21 cellular contexts compared by ENCODE assay signal in genomic region chr4:119506761-119507160, GRCh38.
DNase-seq lines count a peak whose midpoint lies in the region; ATAC-seq and TF ChIP-seq lines count a peak whose summit lies in the region.
"Had no signal": no experiment of that assay in that cellular context is flagged by ENCODE, and none has a peak within 500 bp of the region (broad histone marks: within the 10 kb centered on the region; RNA-seq: fewer than 3 reads in every experiment).

No MANE protein-coding gene starts in this region.

- no peak overlapping the region for H3K4me3 ChIP-seq in brain microvascular endothelial cell (ENCODE audit: low read depth, low read length)
- H3K4me3 ChIP-seq in tibial artery: no peak overlapping the region
- H3K4me3 ChIP-seq in spleen: no peak overlapping the region
- H3K4me3 ChIP-seq: GM23338, K562, Peyer's patch had no signal

- H3K4me1 ChIP-seq in tibial artery (peaks cover 0 to 53% (median 8%) of the 10 kb centered on the region in 4 donors), spleen (no peaks in the 10 kb centered on the region)
- H3K4me1 ChIP-seq: Peyer's patch had no signal

- in situ Hi-C loops in brain microvascular endothelial cell (cut with HindIII; ENCODE audit: low pct_ligation_motif_present, low sequenced_read_pairs): no loop called here

- H3K4me1 Mint-ChIP-seq in nephron: peaks cover 19% of the 10 kb centered on the region
- H3K4me1 Mint-ChIP-seq: GM23338 had no signal

- WGBS in spleen, 5 donors: 91 to 100% (median 95%) methylated on average over 1 of the region's 1 CpG

- H3K27me3 Mint-ChIP-seq in nephron (ENCODE audit: low read depth): no peaks in the 10 kb centered on the region

- H3K9me3 ChIP-seq in tibial artery (no peaks in the 10 kb centered on the region), spleen (no peaks in the 10 kb centered on the region)
- H3K9me3 ChIP-seq: Peyer's patch had no signal

- no peaks in the 10 kb centered on the region for H3K9me3 Mint-ChIP-seq in nephron
- H3K9me3 Mint-ChIP-seq: GM23338 had no signal

- H3K4me3 Mint-ChIP-seq in nephron: no peak overlapping the region
- H3K4me3 Mint-ChIP-seq: GM23338 had no signal

- H3K27ac Mint-ChIP-seq in nephron: peak overlapping the region; percentile 24 to 81 (median 62)
- H3K27ac Mint-ChIP-seq: GM23338 had no signal

- peak; percentile 41 for DNase-seq in brain microvascular endothelial cell
- peak; percentile 84 for DNase-seq in fibroblast of peridontal ligament (ENCODE audit: extremely low read depth)
- no peak for DNase-seq in tibial artery
- no peak for DNase-seq in spleen
- no peak for DNase-seq in NCI-H524 treated with DMSO at 0.1 percent for 48 hours (lab: John Stamatoyannopoulos, UW)
- DNase-seq in GM19238 (ENCODE audit: insufficient read length, low spot score): no peak
- DNase-seq: ACHN, GF-D8, NCI-H1105, NCI-H2081, NCI-H2171 treated with DMSO at 0.1 percent for 48 hours, NCI-H446, NCI-H69, Peyer's patch had no signal

- H3K36me3 ChIP-seq in brain microvascular endothelial cell (replicated peaks): peaks cover 13% of the 10 kb centered on the region
- peaks cover 56 to 61% (median 61%) of the 10 kb centered on the region in 3 donors for H3K36me3 ChIP-seq in tibial artery
- peaks cover 0 to 48% (median 0%) of the 10 kb centered on the region in 6 donors for H3K36me3 ChIP-seq in spleen

- intact Hi-C loops in tibial artery (cut with DNase I; ENCODE audit: low total_unique reads): no loop called here
- intact Hi-C loops in spleen (cut with DNase I; ENCODE audit: low total_unique reads): no loop called here

- H3K36me3 Mint-ChIP-seq in nephron (ENCODE audit: low read depth): peaks cover 60% of the 10 kb centered on the region

- TF ChIP-seq POLR2A in spleen (IDR thresholded peaks at IDR 0.05): no peak

- H3K27me3 ChIP-seq in brain microvascular endothelial cell (replicated peaks) (no peaks in the 10 kb centered on the region), tibial artery (no peaks in the 10 kb centered on the region), spleen (replicated peaks in 1 of 7) (no peaks in the 10 kb centered on the region)
- H3K27me3 ChIP-seq: Peyer's patch had no signal

- ATAC-seq in GM19023 (IDR thresholded peaks at IDR 0.05; ENCODE audit: unreplicated experiment): no peak
- ATAC-seq: GM23338, HCT116, K562, Right ventricle myocardium inferior had no signal

- H3K27ac ChIP-seq in brain microvascular endothelial cell (peak overlapping the region; percentile 45), tibial artery (peak overlapping the region; percentile 64 to 66), spleen (no peak overlapping the region)
- H3K27ac ChIP-seq: C4-2B, Peyer's patch had no signal

- TF ChIP-seq CTCF in brain microvascular endothelial cell (IDR thresholded peaks at IDR 0.05; ENCODE audit: low read depth, low read length, missing control alignments): no peak
- no peak for TF ChIP-seq CTCF in nephron (IDR thresholded peaks at IDR 0.05; ENCODE audit: unreplicated experiment in 3 of 3)
- TF ChIP-seq CTCF in tibial artery (IDR thresholded peaks at IDR 0.05): no peak
- no peak for TF ChIP-seq CTCF in spleen (IDR thresholded peaks at IDR 0.05 in 8 of 11, conservative IDR thresholded peaks at IDR 0.05 in 3 of 11)

Comparison
In these comparisons a context has a peak if more than half of its experiments do, and no peak if none do; other contexts are left out.
1. DNase-seq: peak in brain microvascular endothelial cell (single experiment) and fibroblast of peridontal ligament (single experiment); none in tibial artery (0 of 2), spleen (single experiment), NCI-H524 treated with DMSO at 0.1 percent for 48 hours (single experiment) and GM19238 (single experiment).
2. H3K27ac ChIP-seq: peak in brain microvascular endothelial cell (single experiment) and tibial artery (2 of 2); none in spleen (0 of 8).